In the genomic region with DNA sequence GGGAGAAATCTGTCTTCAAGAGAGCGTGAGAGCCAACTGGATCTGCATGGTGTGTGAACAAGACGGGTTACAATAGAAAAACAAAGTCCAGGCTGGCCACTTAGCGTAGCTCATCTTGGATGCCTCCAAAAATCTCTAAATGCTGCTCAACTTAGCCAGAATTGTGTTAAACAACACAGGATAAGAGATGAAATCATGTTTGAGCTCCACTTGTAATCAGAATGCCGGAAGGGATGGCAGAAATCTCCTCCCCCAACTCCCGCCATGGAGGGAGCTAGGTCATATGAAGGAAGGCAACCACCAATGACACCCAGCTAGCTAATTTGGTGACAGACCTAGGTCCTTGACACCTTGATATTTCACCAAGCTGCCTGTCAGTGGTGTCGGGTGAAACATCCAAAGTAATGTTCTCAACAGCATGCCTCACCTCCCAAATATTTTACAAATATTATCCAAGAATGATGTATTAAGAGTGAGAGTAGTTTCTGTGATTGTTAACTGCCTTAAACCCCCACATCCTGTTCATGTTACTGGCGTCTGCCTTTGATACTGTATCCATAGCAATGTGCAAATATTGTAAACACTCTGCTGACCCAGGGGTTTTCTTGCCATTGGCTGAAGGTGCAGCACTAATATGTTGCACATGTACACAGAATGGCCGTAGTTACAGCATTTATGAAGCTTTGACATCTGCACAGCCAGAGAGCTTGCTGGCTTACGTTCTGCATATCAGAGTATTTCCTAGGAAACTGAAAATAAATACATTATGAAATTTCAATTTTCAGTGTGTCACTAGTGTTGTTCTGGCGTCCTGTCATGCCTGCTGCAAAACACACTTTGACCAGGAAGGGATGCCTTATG, we compare ENCODE assay signal across 10 cellular contexts. TPM values are rescaled to one million over a fixed set of nuclear protein-coding genes. Genes with fewer than 3 reads are reported as not detected.
DNase-seq lines count a peak whose midpoint lies in the region; TF ChIP-seq lines count a peak whose summit lies in the region.
"Had no signal": no experiment of that assay in that cellular context is flagged by ENCODE, and none has a peak within 500 bp of the region (broad histone marks: within the 10 kb centered on the region; RNA-seq: fewer than 3 reads in every experiment).

No MANE protein-coding gene starts in this region.

- intact Hi-C loops in activated CD4-positive, alpha-beta T cell treated with anti-CD3 and anti-CD28 coated beads, Interleukin-2, amount 10 ng/mL, durations not matched to agents 24 days and 14 days (cut with micrococcal nuclease) = no loop called here

- H3K4me3 Mint-ChIP-seq in activated CD4-positive, alpha-beta T cell treated with anti-CD3 and anti-CD28 coated beads, Interleukin-2, amount 10 ng/mL, durations not matched to agents 24 days and 14 days = no peak overlapping the region
- no peak overlapping the region for H3K4me3 Mint-ChIP-seq in glutamatergic neuron (ENCODE audit: unreplicated experiment)
- H3K4me3 Mint-ChIP-seq: neural crest cell had no signal

- H3K27me3 Mint-ChIP-seq in activated CD4-positive, alpha-beta T cell treated with anti-CD3 and anti-CD28 coated beads, Interleukin-2, amount 10 ng/mL, durations not matched to agents 24 days and 14 days = peaks cover 10% of the 10 kb centered on the region
- H3K27me3 Mint-ChIP-seq in glutamatergic neuron (ENCODE audit: unreplicated experiment) = no peaks in the 10 kb centered on the region

- H3K27me3 ChIP-seq in MG63 = no peaks in the 10 kb centered on the region

- no peak overlapping the region for H3K4me3 ChIP-seq in MG63

- TF ChIP-seq CTCF in glutamatergic neuron (IDR thresholded peaks at IDR 0.05; ENCODE audit: partially characterized antibody, unreplicated experiment) = no peak

- H3K36me3 Mint-ChIP-seq in activated CD4-positive, alpha-beta T cell treated with anti-CD3 and anti-CD28 coated beads, Interleukin-2, amount 10 ng/mL, durations not matched to agents 24 days and 14 days (ENCODE audit: low read depth) = peaks cover 1% of the 10 kb centered on the region
- peaks cover 17% of the 10 kb centered on the region for H3K36me3 Mint-ChIP-seq in glutamatergic neuron (ENCODE audit: unreplicated experiment)

- H3K9me3 Mint-ChIP-seq in activated CD4-positive, alpha-beta T cell treated with anti-CD3 and anti-CD28 coated beads, Interleukin-2, amount 10 ng/mL, durations not matched to agents 24 days and 14 days = peaks cover 7% of the 10 kb centered on the region
- H3K9me3 Mint-ChIP-seq in glutamatergic neuron (ENCODE audit: unreplicated experiment) = peaks cover 13% of the 10 kb centered on the region

- H3K36me3 ChIP-seq in MG63 = no peaks in the 10 kb centered on the region

- H3K9me3 ChIP-seq in MG63 = peaks cover 5% of the 10 kb centered on the region

- DNase-seq in activated CD4-positive, alpha-beta T cell treated with anti-CD3 and anti-CD28 coated beads, Interleukin-2, amount 10 ng/mL, durations not matched to agents 24 days and 14 days = peak; percentile 66
- DNase-seq in activated CD4-positive, alpha-beta T cell treated with anti-CD3 and anti-CD28 coated beads for 4 hours = no peak
- peak; percentile 36 for DNase-seq in MG63
- peak; percentile 97 for DNase-seq in fibroblast of the conjunctiva (ENCODE audit: low read depth)
- peak; percentile 62 for DNase-seq in stromal cell of bone marrow (ENCODE audit: low read depth)
- no peak for DNase-seq in DMS79 (lab: John Stamatoyannopoulos, UW)
- no peak for DNase-seq in NCI-H2227 (lab: John Stamatoyannopoulos, UW; ENCODE audit: unreplicated experiment)
- DNase-seq in glutamatergic neuron = no peak

- no peak overlapping the region for H3K27ac Mint-ChIP-seq in activated CD4-positive, alpha-beta T cell treated with anti-CD3 and anti-CD28 coated beads, Interleukin-2, amount 10 ng/mL, durations not matched to agents 24 days and 14 days
- H3K27ac Mint-ChIP-seq in glutamatergic neuron (ENCODE audit: unreplicated experiment) = no peak overlapping the region

- H3K4me1 Mint-ChIP-seq in activated CD4-positive, alpha-beta T cell treated with anti-CD3 and anti-CD28 coated beads, Interleukin-2, amount 10 ng/mL, durations not matched to agents 24 days and 14 days = no peaks in the 10 kb centered on the region
- no peaks in the 10 kb centered on the region for H3K4me1 Mint-ChIP-seq in glutamatergic neuron (ENCODE audit: low read depth, unreplicated experiment)

RNA-seq across cellular contexts. Expression of gene TMEM254, which starts 25.8 kb away (rescaled TPM):
- total RNA-seq in activated CD4-positive, alpha-beta T cell treated with anti-CD3 and anti-CD28 coated beads, Interleukin-2, amount 10 ng/mL, durations not matched to agents 24 days and 14 days = 13.1 and 14.8 TPM in 2 replicates
- total RNA-seq in MG63 (2014; rRNA removed; shearing (Covaris generic); ENCODE audit: low replicate concordance) = 5.4 and 9.2 TPM in 2 replicates
- 13.5 TPM for total RNA-seq in glutamatergic neuron (ENCODE audit: unreplicated experiment)

RNA-seq across cellular contexts. Expression of gene PLAC9, which starts 28.2 kb away (rescaled TPM):
- not detected in 2 replicates for total RNA-seq in activated CD4-positive, alpha-beta T cell treated with anti-CD3 and anti-CD28 coated beads, Interleukin-2, amount 10 ng/mL, durations not matched to agents 24 days and 14 days
- 2.8 and 3.8 TPM in 2 replicates for total RNA-seq in MG63 (2014; rRNA removed; shearing (Covaris generic); ENCODE audit: low replicate concordance)
- total RNA-seq in glutamatergic neuron (ENCODE audit: unreplicated experiment) = not detected
- total RNA-seq: SK-MEL-5 had no signal

Comparison
In these comparisons a context has a peak if more than half of its experiments do, and no peak if none do; other contexts are left out.
1. DNase-seq: peak in activated CD4-positive, alpha-beta T cell treated with anti-CD3 and anti-CD28 coated beads, Interleukin-2, amount 10 ng/mL, durations not matched to agents 24 days and 14 days (single experiment), MG63 (single experiment), fibroblast of the conjunctiva (single experiment) and stromal cell of bone marrow (single experiment); none in activated CD4-positive, alpha-beta T cell treated with anti-CD3 and anti-CD28 coated beads for 4 hours (0 of 2), DMS79 (single experiment), NCI-H2227 (single experiment) and glutamatergic neuron (single experiment).